In the genomic region with DNA sequence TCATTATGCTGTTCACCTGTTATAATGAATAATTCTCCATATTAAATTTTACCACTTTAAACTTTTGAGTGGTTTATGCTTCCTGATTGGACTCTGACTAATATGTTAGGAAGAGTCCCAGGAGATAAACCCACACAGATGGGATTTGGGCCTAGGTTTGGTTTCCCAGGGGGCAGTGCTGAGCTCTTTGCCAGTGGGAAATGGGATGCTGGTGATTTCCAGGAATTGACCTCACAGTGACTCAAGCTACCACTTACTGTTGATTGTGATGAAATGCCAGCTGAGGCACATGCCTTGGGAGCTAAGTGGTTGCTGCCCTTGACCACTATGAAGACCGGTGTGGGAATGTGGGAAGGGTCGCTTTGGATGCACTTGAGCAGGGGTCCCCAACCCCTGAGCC, we compare ENCODE assay signal across 10 cellular contexts. TPM values are rescaled to one million over a fixed set of nuclear protein-coding genes. Genes with fewer than 3 reads are reported as not detected.
DNase-seq lines count a peak whose midpoint lies in the region; ATAC-seq, FAIRE-seq and TF ChIP-seq lines count a peak whose summit lies in the region.
"Not testable (repeated sequence)": the region's sequence is repeated elsewhere in the genome, so short reads cannot be mapped to it uniquely, and the experiment has no call there.
"Had no signal": no experiment of that assay in that cellular context is flagged by ENCODE, and none has a peak within 500 bp of the region (broad histone marks: within the 10 kb centered on the region; RNA-seq: fewer than 3 reads in every experiment).

No MANE protein-coding gene starts in this region.

- H2BK20ac ChIP-seq in H1 (ENCODE audit: low read length) = not testable (repeated sequence)

- H4K91ac ChIP-seq in H1 (replicated peaks; ENCODE audit: insufficient read length, low read length) = not testable (repeated sequence)

- not testable (repeated sequence) for H3K56ac ChIP-seq in H1 (replicated peaks; ENCODE audit: insufficient read length, low read depth, low read length); mesendoderm (ENCODE audit: low read length)

- H3K36me3 ChIP-seq in HCT116 (ENCODE audit: control insufficient read depth in 1 of 2, insufficient read depth in 2 of 2, low read length in 2 of 2); MG63; H1 (ENCODE audit: control insufficient read depth in 2 of 4, insufficient read depth in 4 of 4, low read length in 3 of 4); mesendoderm (ENCODE audit: control insufficient read depth, insufficient read depth, low read length): not testable (repeated sequence)

- not testable (repeated sequence) for H4K5ac ChIP-seq in H1 (ENCODE audit: insufficient read length, low read depth, low read length); mesendoderm (ENCODE audit: low read length)

- DNase-seq in A172 (ENCODE audit: low spot score) (peak; percentile 48), EH (ENCODE audit: low read depth) (peak; percentile 56), MG63 (peak; percentile 65), fibroblast of pulmonary artery (ENCODE audit: low read depth) (peak; percentile 49), mesendoderm (peak; percentile 34)
- not testable (repeated sequence) for DNase-seq in HCT116 (ENCODE audit: low read depth, low spot score); astrocyte of the spinal cord (ENCODE audit: low read depth, low spot score); H1 (ENCODE audit: low read depth in 1 of 2, low spot score in 2 of 2)

- in situ Hi-C loops in astrocyte of the spinal cord (cut with HindIII; ENCODE audit: low sequenced_read_pairs) = not testable (repeated sequence)

- H4K20me1 ChIP-seq in HCT116 (ENCODE audit: insufficient read depth); H1 (replicated peaks in 1 of 2; ENCODE audit: control insufficient read depth in 1 of 2, insufficient read depth in 2 of 2, low read length in 2 of 2): not testable (repeated sequence)

- ATAC-seq in HCT116 = not testable (repeated sequence)

- not testable (repeated sequence) for H2BK120ac ChIP-seq in H1 (replicated peaks; ENCODE audit: low read depth, low read length); mesendoderm (ENCODE audit: low read depth, low read length)

- not testable (repeated sequence) for H3K14ac ChIP-seq in H1 (ENCODE audit: insufficient read length)

- H3K27ac ChIP-seq in HCT116 (ENCODE audit: low read depth, low read length); H1 (ENCODE audit: low read depth, low read length); mesendoderm (ENCODE audit: low read depth, low read length): not testable (repeated sequence)

- intact Hi-C loops in HCT116 (cut with micrococcal nuclease) = not testable (repeated sequence)

- 96% methylated on average over 2 of the region's 2 CpGs; no CpG with 5 or more reads in 1 of the 2 experiments for WGBS in H1 (ENCODE audit: extremely low coverage in 1 of 2, insufficient coverage in 1 of 2, insufficient read length in 1 of 2, insufficient replicate concordance in 2 of 2, low coverage in 1 of 2, low lambda C conversion rate in 2 of 2, missing lambda C conversion rate in 1 of 2), 2 experiments
- WGBS in mesendoderm (ENCODE audit: extremely low coverage, insufficient coverage, low lambda C conversion rate) = no CpG with 5 or more reads among the region's 2 CpGs

- not testable (repeated sequence) for H4K8ac ChIP-seq in H1 (ENCODE audit: extremely low read depth, insufficient read depth, low read length); mesendoderm (ENCODE audit: low read depth, low read length)

- H3K9me3 ChIP-seq in HCT116 (ENCODE audit: control insufficient read depth in 1 of 2, insufficient read depth in 1 of 2, low read depth in 1 of 2, low read length in 2 of 2); MG63; H1 (ENCODE audit: insufficient read depth in 2 of 2, low read depth in 1 of 2, low read length in 1 of 2): not testable (repeated sequence)

- H3K79me2 ChIP-seq in HCT116 (ENCODE audit: insufficient read depth, low read length); H1 (ENCODE audit: control insufficient read depth in 1 of 2, insufficient read depth in 2 of 2, low read length in 2 of 2); mesendoderm (ENCODE audit: control insufficient read depth, insufficient read depth, low read length): not testable (repeated sequence)

- not testable (repeated sequence) for TF ChIP-seq EP300 in H1 (IDR thresholded peaks at IDR 0.05; ENCODE audit: borderline replicate concordance in 1 of 2, low read depth in 2 of 2, low read length in 2 of 2)

- CTCF ChIA-PET in HCT116 (lab: Charles Lee) = interaction anchor here (0.7 kb wide), 1 partner anchor 33 kb away, joined by 3 read pairs; no protein-coding TSS in a partner anchor
- CTCF ChIA-PET in H1 (lab: Charles Lee; ENCODE audit: partially characterized antibody) = interaction anchor here (1.2 to 1.8 kb wide), 3 partner anchors 9 to 204 kb away, joined by 6 to 9 read pairs (median 7); no protein-coding TSS in a partner anchor

- H3K79me1 ChIP-seq in H1 (ENCODE audit: low read depth, low read length); mesendoderm (ENCODE audit: low read length): not testable (repeated sequence)

- not testable (repeated sequence) for H3K18ac ChIP-seq in H1 (ENCODE audit: extremely low read depth, low read length); mesendoderm (ENCODE audit: low read length)

- TF ChIP-seq POLR2A in HCT116 (IDR thresholded peaks at IDR 0.05; ENCODE audit: borderline replicate concordance, extremely low read depth, insufficient read depth, insufficient read length); H1 (IDR thresholded peaks at IDR 0.05; ENCODE audit: control extremely low read depth in 1 of 2, low read depth in 2 of 2, low read length in 2 of 2): not testable (repeated sequence)

- POLR2A ChIA-PET in HCT116 (lab: Charles Lee); H1 (lab: Charles Lee; ENCODE audit: partially characterized antibody): not testable (repeated sequence)

- H3K23me2 ChIP-seq in H1 (ENCODE audit: low read depth, low read length) = not testable (repeated sequence)

- H2BK12ac ChIP-seq in H1 (ENCODE audit: low read depth, low read length) = not testable (repeated sequence)

- not testable (repeated sequence) for H3K9me2 ChIP-seq in HCT116 (ENCODE audit: insufficient read depth)

- not testable (repeated sequence) for FAIRE-seq in H1 (lab: Jason Lieb, UNC)

- not testable (repeated sequence) for BruUV-seq in HCT116 (replicated peaks; lab: Mats Ljungman, UMichigan)

- peak in 2 of 3 experiments; percentile 13 to 30; a peak in 1 of 6 replicates for TF ChIP-seq CTCF in HCT116 (IDR thresholded peaks at IDR 0.05 in 2 of 3, conservative IDR thresholded peaks at IDR 0.05 in 1 of 3; ENCODE audit: borderline replicate concordance in 1 of 3, insufficient read depth in 1 of 3, low read depth in 2 of 3, low read length in 2 of 3)
- TF ChIP-seq CTCF in astrocyte of the spinal cord (IDR thresholded peaks at IDR 0.05; ENCODE audit: low read depth, low read length) = peak; percentile 8
- peak in 2 of 3 experiments; percentile 23 to 29; a peak in 2 of 4 replicates for TF ChIP-seq CTCF in H1 (IDR thresholded peaks at IDR 0.05; ENCODE audit: control extremely low read depth in 1 of 3, insufficient read depth in 1 of 3, low read depth in 1 of 3, low read length in 3 of 3)
- peak; percentile 1 for TF ChIP-seq CTCF in fibroblast of pulmonary artery (IDR thresholded peaks at IDR 0.05; ENCODE audit: low read length, missing control alignments)

- H3K4me2 ChIP-seq in HCT116 (ENCODE audit: low read length); H1 (ENCODE audit: insufficient read depth in 1 of 2, low read depth in 2 of 2, low read length in 2 of 2); mesendoderm (ENCODE audit: low read length): not testable (repeated sequence)

- not testable (repeated sequence) for H2AFZ ChIP-seq in HCT116 (ENCODE audit: low read depth, low read length, poor library complexity, severe bottlenecking); H1 (ENCODE audit: low read length)

- RAD21 ChIA-PET in HCT116 (lab: Charles Lee; ENCODE audit: low non-redundant PET in 1 of 2, low total read pairs in 2 of 2, uncharacterized antibody in 2 of 2, unreplicated experiment in 2 of 2) = not testable (repeated sequence)

- not testable (repeated sequence) for H3K4ac ChIP-seq in H1 (replicated peaks; ENCODE audit: insufficient read length, low read depth, low read length); mesendoderm (ENCODE audit: low read depth, low read length)

- H3K4me1 ChIP-seq in HCT116 (ENCODE audit: control insufficient read depth in 1 of 2, insufficient read depth in 2 of 2, low read length in 2 of 2); H1 (replicated peaks in 1 of 4; ENCODE audit: control insufficient read depth in 3 of 4, insufficient read depth in 4 of 4, low read length in 3 of 4); mesendoderm (ENCODE audit: control insufficient read depth, low read depth, low read length): not testable (repeated sequence)

- H3K9ac ChIP-seq in HCT116 (ENCODE audit: low read length); H1 (replicated peaks in 1 of 4; ENCODE audit: extremely low read depth in 1 of 4, low read depth in 3 of 4, low read length in 3 of 4); mesendoderm (ENCODE audit: low read length): not testable (repeated sequence)

- H2BK15ac ChIP-seq in H1 (ENCODE audit: low read length); mesendoderm (replicated peaks; ENCODE audit: low read depth): not testable (repeated sequence)

- H3K4me3 ChIP-seq in HCT116 (replicated peaks in 1 of 2; ENCODE audit: low read depth in 1 of 2, low read length in 2 of 2); MG63; astrocyte of the spinal cord (ENCODE audit: low read depth, low read length); H1 (ENCODE audit: extremely low read depth in 1 of 4, insufficient read depth in 2 of 4, low read depth in 3 of 4, low read length in 4 of 4); fibroblast of pulmonary artery (replicated peaks; ENCODE audit: low read depth, low read length); mesendoderm (ENCODE audit: low read length): not testable (repeated sequence)

- H2BK5ac ChIP-seq in H1 (ENCODE audit: low read depth, low read length); mesendoderm (ENCODE audit: low read length): not testable (repeated sequence)

- TF ChIP-seq RAD21 in HCT116 (IDR thresholded peaks at IDR 0.05; ENCODE audit: low read depth); H1 (IDR thresholded peaks at IDR 0.05 in 1 of 2, conservative IDR thresholded peaks at IDR 0.05 in 1 of 2; ENCODE audit: low read depth in 2 of 2, low read length in 2 of 2): not testable (repeated sequence)

- not testable (repeated sequence) for H3K23ac ChIP-seq in H1 (ENCODE audit: insufficient read length); mesendoderm (ENCODE audit: low read length)

- not testable (repeated sequence) for H2AK5ac ChIP-seq in H1 (ENCODE audit: low read depth, low read length); mesendoderm (ENCODE audit: low read length)

- H3K27me3 ChIP-seq in HCT116 (ENCODE audit: insufficient read depth, low read length); MG63; H1 (replicated peaks in 1 of 4; ENCODE audit: control insufficient read depth in 3 of 4, extremely low read depth in 1 of 4, insufficient read depth in 3 of 4, low read length in 3 of 4); mesendoderm (ENCODE audit: insufficient read depth, low read length, poor library complexity): not testable (repeated sequence)

RNA-seq across cellular contexts. Expression of gene WNT9A, which starts 19.0 kb away (rescaled TPM):
- total RNA-seq in A172 (2014; rRNA removed; shearing (Covaris generic)) = 23.7 and 25.8 TPM in 2 replicates
- total RNA-seq in HCT116 (2021; ENCODE audit: unreplicated experiment) = 5.6 TPM
- 4.5 and 6.5 TPM in 2 replicates for polyA plus RNA-seq in HCT116 (2012)
- total RNA-seq in MG63 (2014; rRNA removed; shearing (Covaris generic); ENCODE audit: low replicate concordance) = 10.8 and 11.3 TPM in 2 replicates
- total RNA-seq in H1 (2021; fragmentation: NEBNext Ultra II Directional; extraction: Animal tissue kit (Norgen Biotek cat#: 25700)) = 0.78 and 1.1 TPM in 2 replicates
- polyA plus RNA-seq in H1 (2011; rRNA removed) = 1.5 and 2.2 TPM in 2 replicates
- 2.0 TPM for polyA plus RNA-seq in H1 (2011; cell fraction: cytosol; rRNA removed)
- polyA plus RNA-seq in H1 (2011; cell fraction: nucleus; rRNA removed) = 3.0 TPM
- polyA plus RNA-seq in H1 (2012, experiment 1 of 2) = 1.4 to 2.0 TPM (median 1.9 TPM) in 4 replicates
- polyA plus RNA-seq in H1 (2012, experiment 2 of 2) = 0.67 TPM
- polyA plus RNA-seq in H1 (2013, experiment 1 of 2) = 0.41 TPM
- polyA plus RNA-seq in H1 (2013, experiment 2 of 2) = 0.50 TPM
- polyA minus RNA-seq in H1 (2011; rRNA and poly(A)+ RNA removed) = 1.9 and 2.1 TPM in 2 replicates
- 0.95 TPM for polyA minus RNA-seq in H1 (2011; cell fraction: cytosol; rRNA and poly(A)+ RNA removed)
- polyA minus RNA-seq in H1 (2011; cell fraction: nucleus; rRNA and poly(A)+ RNA removed) = 1.2 TPM
- 0.21 TPM for polyA plus RNA-seq in mesendoderm (2013, experiment 1 of 2)
- 0.15 TPM for polyA plus RNA-seq in mesendoderm (2013, experiment 2 of 2)
- total RNA-seq: CD4-positive, alpha-beta T cell had no signal
- polyA plus RNA-seq: HepG2 had no signal

RNA-seq across cellular contexts. Expression of gene WNT3A, which starts 40.1 kb away (rescaled TPM):
- total RNA-seq in A172 (2014; rRNA removed; shearing (Covaris generic)) = 0.72 TPM in 1 of 2 replicates, not detected in the other
- 3.7 TPM for total RNA-seq in HCT116 (2021; ENCODE audit: unreplicated experiment)
- polyA plus RNA-seq in HCT116 (2012) = 2.1 and 2.4 TPM in 2 replicates
- total RNA-seq in MG63 (2014; rRNA removed; shearing (Covaris generic); ENCODE audit: low replicate concordance) = 0.52 TPM in 1 of 2 replicates, not detected in the other
- 0.10 and 0.19 TPM in 2 replicates for total RNA-seq in H1 (2021; fragmentation: NEBNext Ultra II Directional; extraction: Animal tissue kit (Norgen Biotek cat#: 25700))
- polyA plus RNA-seq in H1 (2011; rRNA removed) = 0.08 and 0.13 TPM in 2 replicates
- polyA plus RNA-seq in H1 (2011; cell fraction: cytosol; rRNA removed) = 0.05 TPM
- polyA plus RNA-seq in H1 (2011; cell fraction: nucleus; rRNA removed) = 0.26 TPM
- polyA plus RNA-seq in H1 (2012, experiment 1 of 2) = 0.05 to 0.17 TPM (median 0.08 TPM) in 3 of 4 replicates, not detected in the other
- 0.13 TPM for polyA plus RNA-seq in H1 (2012, experiment 2 of 2)
- 0.02 TPM for polyA plus RNA-seq in H1 (2013, experiment 1 of 2)
- polyA plus RNA-seq in H1 (2013, experiment 2 of 2) = 0.07 TPM
- polyA minus RNA-seq in H1 (2011; rRNA and poly(A)+ RNA removed) = 0.06 and 0.07 TPM in 2 replicates
- polyA minus RNA-seq in H1 (2011; cell fraction: cytosol; rRNA and poly(A)+ RNA removed) = not detected
- polyA minus RNA-seq in H1 (2011; cell fraction: nucleus; rRNA and poly(A)+ RNA removed) = 0.40 TPM
- 0.53 TPM for polyA plus RNA-seq in mesendoderm (2013, experiment 1 of 2)
- 0.42 TPM for polyA plus RNA-seq in mesendoderm (2013, experiment 2 of 2)
- total RNA-seq: HepG2 had no signal
- polyA plus RNA-seq: HepG2 had no signal
